1 cellular context compared by ENCODE assay signal in genomic region chr11:2305140-2305861, GRCh38.
A peak's percentile ranks its signal among the peaks of the same experiment; 100 is the strongest.
TF ChIP-seq lines count a peak whose summit lies in the region.

No MANE protein-coding gene starts in this region.

TF ChIP-seq in GM12878, 131 proteins besides CTCF, POLR2A, EP300 and RAD21 (continued from another document):
- TF ChIP-seq IRF4 (IDR thresholded peaks at IDR 0.05; ENCODE audit: low read depth, low read length), result 0 out of 2 replicates have a peak, but pooled peaks have one; percentile 23
- TF ChIP-seq MLLT1 (IDR thresholded peaks at IDR 0.05), result no peak
- 0 out of 2 replicates have a peak, but pooled peaks have one; percentile 18 for TF ChIP-seq ZNF592 (IDR thresholded peaks at IDR 0.05)
- 0 out of 2 replicates have a peak, but pooled peaks have one; percentile 27 for TF ChIP-seq NR2F1 (conservative IDR thresholded peaks at IDR 0.05)
- TF ChIP-seq SMC3 (IDR thresholded peaks at IDR 0.05; ENCODE audit: borderline replicate concordance, low read length), result peak; percentile 97
- no peak for TF ChIP-seq ZNF384 (IDR thresholded peaks at IDR 0.05; ENCODE audit: borderline replicate concordance, low read depth, low read length)
